10 cellular contexts compared by ENCODE assay signal in the genomic region with DNA sequence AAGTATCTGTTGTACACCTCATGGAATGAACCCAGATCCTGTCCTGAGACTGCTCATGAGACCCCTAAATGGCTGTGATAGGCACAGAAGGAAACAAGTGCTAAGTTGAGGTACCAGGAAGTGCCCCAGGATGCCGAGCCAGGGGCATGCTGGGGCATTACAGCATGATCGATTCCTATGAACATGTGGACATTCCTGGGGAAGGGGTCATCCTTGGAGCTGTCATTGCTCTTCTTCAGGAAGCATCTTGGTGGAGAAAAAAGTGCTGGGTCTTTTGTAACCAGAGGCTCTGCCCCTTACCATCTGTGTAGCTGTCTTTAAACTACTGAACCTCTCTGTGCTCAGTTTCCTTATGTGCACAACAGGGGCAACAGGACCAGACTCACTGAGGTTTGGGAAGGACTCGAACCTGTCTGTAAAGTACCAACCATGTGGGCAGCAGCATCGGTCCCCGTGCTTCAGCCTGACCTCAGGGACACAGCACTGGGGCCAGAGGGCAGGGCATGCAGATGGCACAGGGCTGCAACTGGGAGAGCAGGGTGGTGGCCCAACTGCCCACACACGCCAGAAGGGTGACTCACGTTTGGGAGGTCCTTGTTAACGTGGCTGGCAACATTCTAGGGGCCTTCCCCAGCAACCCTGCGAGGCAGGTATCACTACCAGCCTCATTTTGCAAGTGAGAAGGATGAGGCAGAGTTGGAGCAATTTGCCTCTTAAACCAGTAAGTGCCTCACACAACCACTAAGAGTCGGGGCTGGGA.
DNase-seq lines count a peak whose midpoint lies in the region; ATAC-seq and TF ChIP-seq lines count a peak whose summit lies in the region.
"Had no signal": no experiment of that assay in that cellular context is flagged by ENCODE, and none has a peak within 500 bp of the region (broad histone marks: within the 10 kb centered on the region; RNA-seq: fewer than 3 reads in every experiment).

No MANE protein-coding gene starts in this region.

- H3K27me3 ChIP-seq in thymus (ENCODE audit: control insufficient read depth, insufficient read depth) = no peaks in the 10 kb centered on the region

- H3K27ac Mint-ChIP-seq in memory B cell = peak overlapping the region; percentile 42

- H3K27ac ChIP-seq in thymus (ENCODE audit: low read depth) = peak overlapping the region; percentile 69

- H3K9me3 Mint-ChIP-seq in activated T-cell treated with anti-CD3 and anti-CD28 coated beads, Interleukin-2, amount 50 U/mL, for 4 hours = peaks cover 4% of the 10 kb centered on the region
- H3K9me3 Mint-ChIP-seq in memory B cell = no peaks in the 10 kb centered on the region

- DNase-seq in activated effector memory CD4-positive, alpha-beta T cell treated with anti-CD3 and anti-CD28 coated beads, Interleukin-2, amount 50 U/mL, for 16 hours = peak; percentile 79
- DNase-seq in activated effector memory CD4-positive, alpha-beta T cell treated with Interleukin-2 at 50 U/mL for 16 hours = no peak
- peak; percentile 18 for DNase-seq in activated T-cell treated with anti-CD3 and anti-CD28 coated beads, Interleukin-2, amount 50 U/mL, for 4 hours
- DNase-seq in memory B cell (ENCODE audit: low spot score in 2 of 2) (no peak), GM13977 (ENCODE audit: low spot score) (no peak), 8988T (no peak), NCI-H187 (lab: John Stamatoyannopoulos, UW) (no peak)
- DNase-seq: AML-193 had no signal

- peaks cover 54% of the 10 kb centered on the region for H3K36me3 Mint-ChIP-seq in activated T-cell treated with anti-CD3 and anti-CD28 coated beads, Interleukin-2, amount 50 U/mL, for 4 hours (ENCODE audit: insufficient read depth)
- peaks cover 8% of the 10 kb centered on the region for H3K36me3 Mint-ChIP-seq in memory B cell

- peak; percentile 97 to 99 for ATAC-seq in activated T-cell treated with anti-CD3 and anti-CD28 coated beads, Interleukin-2, amount 50 U/mL, for 4 hours
- no peak for ATAC-seq in memory B cell (ENCODE audit: low read depth)
- ATAC-seq: K562 had no signal

- no peaks in the 10 kb centered on the region for H3K9me3 ChIP-seq in thymus (ENCODE audit: control insufficient read depth)

- peaks cover 18% of the 10 kb centered on the region for H3K36me3 ChIP-seq in thymus (ENCODE audit: control insufficient read depth, insufficient read depth)

- peaks cover 68% of the 10 kb centered on the region for H3K4me1 Mint-ChIP-seq in activated T-cell treated with anti-CD3 and anti-CD28 coated beads, Interleukin-2, amount 50 U/mL, for 4 hours (ENCODE audit: low read depth)
- H3K4me1 Mint-ChIP-seq in memory B cell = peaks cover 43% of the 10 kb centered on the region

- 87% methylated on average over 10 of the region's 10 CpGs for WGBS in thymus

- H3K4me3 ChIP-seq in thymus (ENCODE audit: low read length) = no peak overlapping the region
- H3K4me3 ChIP-seq: K562 had no signal

- no peaks in the 10 kb centered on the region for H3K27me3 Mint-ChIP-seq in activated T-cell treated with anti-CD3 and anti-CD28 coated beads, Interleukin-2, amount 50 U/mL, for 4 hours (ENCODE audit: low read depth)
- no peaks in the 10 kb centered on the region for H3K27me3 Mint-ChIP-seq in memory B cell

- in situ Hi-C loops in GM13977 (cut with MboI; ENCODE audit: low pct_unique_long_range_greater_than_20kb, low sequenced_read_pairs, unreplicated experiment) = no loop called here

- H3K4me1 ChIP-seq in thymus (ENCODE audit: control insufficient read depth, insufficient read depth, low read length) = peaks cover 13% of the 10 kb centered on the region

- TF ChIP-seq CTCF in GM13977 (IDR thresholded peaks at IDR 0.05; ENCODE audit: extremely low read depth, insufficient read depth, missing control alignments) = no peak

- no peak overlapping the region for H3K4me3 Mint-ChIP-seq in activated T-cell treated with anti-CD3 and anti-CD28 coated beads, Interleukin-2, amount 50 U/mL, for 4 hours
- no peak overlapping the region for H3K4me3 Mint-ChIP-seq in memory B cell

Comparison
In these comparisons a context has a peak if more than half of its experiments do, and no peak if none do; other contexts are left out.
1. DNase-seq: peak in activated effector memory CD4-positive, alpha-beta T cell treated with anti-CD3 and anti-CD28 coated beads, Interleukin-2, amount 50 U/mL, for 16 hours (single experiment) and activated T-cell treated with anti-CD3 and anti-CD28 coated beads, Interleukin-2, amount 50 U/mL, for 4 hours (single experiment); none in activated effector memory CD4-positive, alpha-beta T cell treated with Interleukin-2 at 50 U/mL for 16 hours (single experiment), memory B cell (0 of 2), GM13977 (single experiment), 8988T (single experiment) and NCI-H187 (0 of 2).